9 cellular contexts compared by ENCODE assay signal in genomic region chr20:50484271-50484976, GRCh38. TPM values are rescaled to one million over a fixed set of nuclear protein-coding genes. Genes with fewer than 3 reads are reported as not detected.
DNase-seq lines count a peak whose midpoint lies in the region; TF ChIP-seq lines count a peak whose summit lies in the region.
"Had no signal": no experiment of that assay in that cellular context is flagged by ENCODE, and none has a peak within 500 bp of the region (broad histone marks: within the 10 kb centered on the region; RNA-seq: fewer than 3 reads in every experiment).

No MANE protein-coding gene starts in this region.

- TF ChIP-seq CTCF in adrenal gland (IDR thresholded peaks at IDR 0.05) = no peak
- TF ChIP-seq CTCF in foreskin fibroblast (IDR thresholded peaks at IDR 0.05; ENCODE audit: low read depth, low read length) = no peak

- TF ChIP-seq POLR2A in adrenal gland (IDR thresholded peaks at IDR 0.05) = no peak

- no peaks in the 10 kb centered on the region for H3K9me2 ChIP-seq in Karpas-422 (replicated peaks; ENCODE audit: insufficient read depth, low read length)

- WGBS in adrenal gland, 4 donors = 74 to 85% (median 80%) methylated on average over 6 of the region's 6 CpGs

- H3K36me3 ChIP-seq in BLaER1 = no peaks in the 10 kb centered on the region
- no peaks in the 10 kb centered on the region for H3K36me3 ChIP-seq in Karpas-422 (ENCODE audit: insufficient read depth, low read length)
- no peaks in the 10 kb centered on the region for H3K36me3 ChIP-seq in adrenal gland (replicated peaks in 1 of 2)
- H3K36me3 ChIP-seq in mucosa of rectum (ENCODE audit: control insufficient read depth in 2 of 2, insufficient read depth in 2 of 2, low read length in 2 of 2) = no peaks in the 10 kb centered on the region

- H3K4me1 ChIP-seq in BLaER1 = peaks cover 56% of the 10 kb centered on the region
- peaks cover 31% of the 10 kb centered on the region for H3K4me1 ChIP-seq in Karpas-422 (ENCODE audit: low read length)
- H3K4me1 ChIP-seq in adrenal gland (replicated peaks in 1 of 2) = peaks cover 0 to 5% of the 10 kb centered on the region in 2 donors
- peaks cover 8 to 9% of the 10 kb centered on the region in 2 donors for H3K4me1 ChIP-seq in mucosa of rectum (ENCODE audit: control insufficient read depth in 2 of 2, insufficient read depth in 2 of 2, low read length in 2 of 2)

- H3K9ac ChIP-seq in BLaER1 (peak overlapping the region; percentile 67; the same call in 1 of the 2 replicates), Karpas-422 (ENCODE audit: low read length) (peak overlapping the region; percentile 62), mucosa of rectum (ENCODE audit: low read depth in 1 of 2, low read length in 2 of 2) (peak overlapping the region; percentile 65 to 70)

- intact Hi-C loops in adrenal gland (cut with DNase I) = loop anchor here in 1 of 2 donors (5.0 kb wide), 1 partner anchor 83 kb away; no protein-coding TSS in a partner anchor

- H3K27ac ChIP-seq in BLaER1 (peak overlapping the region; percentile 62), Karpas-422 (ENCODE audit: low read length) (no peak overlapping the region), adrenal gland (peak overlapping the region in 3 of 5 donors; percentile 65 to 86 (median 80)), mucosa of rectum (ENCODE audit: low read depth in 2 of 2, low read length in 2 of 2) (peak overlapping the region; percentile 71 to 79)

- DNase-seq in Karpas-422 = no peak
- DNase-seq in adrenal gland = no peak
- DNase-seq in NCI-H1092 treated with DMSO at 0.1 percent for 48 hours (lab: John Stamatoyannopoulos, UW) = no peak
- no peak for DNase-seq in foreskin fibroblast
- no peak for DNase-seq in nucleus accumbens (lab: John Stamatoyannopoulos, UW)
- no peak for DNase-seq in hippocampal formation (lab: John Stamatoyannopoulos, UW)
- DNase-seq: stimulated activated CD4-positive, alpha-beta T cell treated with anti-CD3 and anti-CD28 coated beads, Interleukin-4, amount 100 ng/mL, for 1 hour had no signal

- H4K20me1 ChIP-seq in BLaER1 (no peaks in the 10 kb centered on the region), Karpas-422 (ENCODE audit: insufficient read depth, low read depth, low read length) (no peaks in the 10 kb centered on the region)

- peak overlapping the region; percentile 88 for H3K4me2 ChIP-seq in BLaER1
- H3K4me2 ChIP-seq in Karpas-422 (ENCODE audit: low read depth, low read length, poor library complexity, severe bottlenecking) = peak overlapping the region; percentile 63

- H3K27me3 ChIP-seq in BLaER1 (no peaks in the 10 kb centered on the region), Karpas-422 (ENCODE audit: low read length) (no peaks in the 10 kb centered on the region), adrenal gland (no peaks in the 10 kb centered on the region), mucosa of rectum (ENCODE audit: control insufficient read depth in 2 of 2, insufficient read depth in 2 of 2, low read length in 2 of 2) (no peaks in the 10 kb centered on the region)

- H3K9me3 ChIP-seq in BLaER1 (peaks cover 8% of the 10 kb centered on the region), Karpas-422 (ENCODE audit: low read length) (no peaks in the 10 kb centered on the region), adrenal gland (replicated peaks in 1 of 3) (no peaks in the 10 kb centered on the region), mucosa of rectum (ENCODE audit: control insufficient read depth in 2 of 2, low read length in 2 of 2) (no peaks in the 10 kb centered on the region)

- H3K79me2 ChIP-seq in Karpas-422 (ENCODE audit: low read length) = no peaks in the 10 kb centered on the region

- H3K4me3 ChIP-seq in BLaER1 = peak overlapping the region; percentile 60
- peak overlapping the region; percentile 68 for H3K4me3 ChIP-seq in Karpas-422 (ENCODE audit: low read length)
- H3K4me3 ChIP-seq in adrenal gland = no peak overlapping the region
- peak overlapping the region; percentile 78 for H3K4me3 ChIP-seq in mucosa of rectum (ENCODE audit: low read length in 2 of 2)
- H3K4me3 ChIP-seq in foreskin fibroblast (ENCODE audit: low read depth in 1 of 2, low read length in 2 of 2) = peak overlapping the region in 1 of 2 donors; percentile 28

- H2AFZ ChIP-seq in Karpas-422 (ENCODE audit: low read length) = peak overlapping the region; percentile 97; the same call in 1 of the 2 replicates

RNA-seq across cellular contexts. Expression of gene PTPN1, which starts 25.8 kb away (rescaled TPM):
- total RNA-seq in Karpas-422 (2014; rRNA removed; shearing (Covaris generic); ENCODE audit: low replicate concordance) = 6.5 and 10.9 TPM in 2 replicates
- total RNA-seq in adrenal gland = 10 to 100 TPM; 31.0 to 49.2 (median 36.3) TPM
- polyA plus RNA-seq in adrenal gland = 10 to 100 TPM; 17.0 to 49.0 (median 24.5) TPM

Comparison
In these comparisons a context has a peak if more than half of its experiments do, and no peak if none do; other contexts are left out.
1. H3K4me3 ChIP-seq: peak in BLaER1 (single experiment), Karpas-422 (single experiment) and mucosa of rectum (2 of 2); none in adrenal gland (0 of 4).
2. Peak in every context shown above with its lines, with median percentiles within 50 percentile points of each other: H3K9ac ChIP-seq.